8 cellular contexts compared by ENCODE assay signal in the genomic region with DNA sequence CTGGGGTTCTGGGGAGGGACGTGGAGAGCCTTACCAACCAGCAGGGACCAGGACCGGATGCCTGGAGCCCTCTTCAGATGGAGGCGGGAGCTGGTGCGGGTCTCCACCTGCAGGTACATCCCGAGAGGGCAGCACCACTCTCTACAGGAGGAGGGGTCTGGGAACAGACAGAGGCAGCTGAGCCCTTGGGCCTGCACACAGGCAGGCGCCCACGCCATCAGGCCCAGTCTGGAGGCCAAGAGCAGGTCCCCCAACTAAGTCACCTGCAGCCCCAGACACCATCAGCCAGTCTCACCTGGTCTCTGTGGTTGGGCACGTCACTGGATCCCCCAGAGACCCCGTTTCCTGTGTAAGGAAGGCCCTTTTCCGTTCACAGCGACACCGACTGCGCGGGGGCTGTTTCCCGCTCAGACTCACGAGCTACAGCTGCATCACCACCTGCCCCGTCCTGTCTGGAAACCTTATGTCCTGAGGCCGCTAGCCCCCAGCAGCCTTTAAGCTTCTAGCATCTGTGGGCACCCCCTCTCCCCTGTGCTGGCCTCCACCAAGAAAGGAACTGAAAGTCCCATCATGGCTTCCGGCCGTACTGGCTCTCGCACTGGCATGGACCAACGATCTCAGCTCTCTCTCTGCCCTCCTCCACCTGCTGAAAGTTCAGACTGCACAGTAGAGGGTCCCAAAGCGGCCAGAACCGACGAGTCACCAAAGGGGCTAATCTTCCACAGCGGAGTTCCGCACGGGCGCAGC. TPM values are rescaled to one million over a fixed set of nuclear protein-coding genes. Genes with fewer than 3 reads are reported as not detected.
DNase-seq lines count a peak whose midpoint lies in the region; ATAC-seq and TF ChIP-seq lines count a peak whose summit lies in the region.

No MANE protein-coding gene starts in this region.

- ATAC-seq in Right ventricle myocardium superior (ENCODE audit: poor library complexity) (peak; percentile 3), Right ventricle myocardium inferior (no peak), HG03354 (IDR thresholded peaks at IDR 0.05; ENCODE audit: poor library complexity, severe bottlenecking, unreplicated experiment) (peak; percentile 66)
- peak; percentile 80 for ATAC-seq in central memory CD8-positive, alpha-beta T cell (replicated peaks; ENCODE audit: extremely low read depth, poor library complexity, severe bottlenecking)
- ATAC-seq in naive thymus-derived CD4-positive, alpha-beta T cell: peak; percentile 56
- peak; percentile 79 for ATAC-seq in stimulated activated naive CD8-positive, alpha-beta T cell treated with anti-CD3 and anti-CD28 coated beads, Interleukin-15, amount 100 ng/mL, for 72 hours

- peak overlapping the region; percentile 86 for H3K27ac ChIP-seq in naive thymus-derived CD4-positive, alpha-beta T cell (ENCODE audit: low read depth, low read length)

- POLR2A ChIA-PET in naive thymus-derived CD4-positive, alpha-beta T cell (lab: Charles Lee): interaction anchor here (0.9 to 4.8 kb wide), 10 partner anchors 9 to 490 kb away, joined by 3 to 38 read pairs (median 7); a partner anchor contains a TSS

- no peak for TF ChIP-seq CTCF in WI38 (IDR thresholded peaks at IDR 0.05; ENCODE audit: low read depth, low read length)

- CTCF ChIA-PET in naive thymus-derived CD4-positive, alpha-beta T cell (lab: Charles Lee): interaction anchor here (0.6 to 1.6 kb wide), 2 partner anchors 27 to 149 kb away, joined by 3 to 4 read pairs; no protein-coding TSS in a partner anchor

- H3K4me1 ChIP-seq in naive thymus-derived CD4-positive, alpha-beta T cell (ENCODE audit: control insufficient read depth in 2 of 2, insufficient read depth in 2 of 2, low read length in 2 of 2): peaks cover 14 to 22% of the 10 kb centered on the region in 2 donors

- peak; percentile 57 for DNase-seq in Right ventricle myocardium superior
- DNase-seq in Right ventricle myocardium inferior (ENCODE audit: missing footprints): no peak
- DNase-seq in central memory CD8-positive, alpha-beta T cell (ENCODE audit: low spot score in 2 of 2): peak; percentile 66 to 82
- peak; percentile 37 to 81 (median 71) for DNase-seq in naive thymus-derived CD4-positive, alpha-beta T cell
- peak; percentile 49 to 87 for DNase-seq in stimulated activated naive CD8-positive, alpha-beta T cell treated with anti-CD3 and anti-CD28 coated beads, Interleukin-15, amount 100 ng/mL, for 72 hours
- DNase-seq in COLO829 (ENCODE audit: low spot score): no peak

- peaks cover 0 to 31% (median 0%) of the 10 kb centered on the region in 3 experiments for H3K36me3 ChIP-seq in naive thymus-derived CD4-positive, alpha-beta T cell (ENCODE audit: control insufficient read depth in 2 of 3, insufficient read depth in 3 of 3, low read length in 3 of 3)

- no peaks in the 10 kb centered on the region for H3K27me3 ChIP-seq in naive thymus-derived CD4-positive, alpha-beta T cell (ENCODE audit: control insufficient read depth in 2 of 2, insufficient read depth in 2 of 2, low read length in 2 of 2)

- peak overlapping the region; percentile 89 for H3K4me3 ChIP-seq in WI38 (ENCODE audit: low read depth, low read length)
- H3K4me3 ChIP-seq in naive thymus-derived CD4-positive, alpha-beta T cell (ENCODE audit: low read length): peak overlapping the region; percentile 92

- intact Hi-C loops in Right ventricle myocardium superior (cut with DNase I) (no loop called here), Right ventricle myocardium inferior (cut with DNase I) (no loop called here)
- intact Hi-C loops in naive thymus-derived CD4-positive, alpha-beta T cell (cut with micrococcal nuclease): loop anchor here in 1 of 2 donors (1.0 to 2.0 kb wide), 3 partner anchors 30 to 151 kb away; no protein-coding TSS in a partner anchor

- peaks cover 26% of the 10 kb centered on the region for H3K4me1 Mint-ChIP-seq in central memory CD8-positive, alpha-beta T cell
- H3K4me1 Mint-ChIP-seq in naive thymus-derived CD4-positive, alpha-beta T cell: peaks cover 22 to 49% (median 33%) of the 10 kb centered on the region in 7 donors
- peaks cover 49% of the 10 kb centered on the region for H3K4me1 Mint-ChIP-seq in stimulated activated naive CD8-positive, alpha-beta T cell treated with anti-CD3 and anti-CD28 coated beads, Interleukin-15, amount 100 ng/mL, for 72 hours

- no peaks in the 10 kb centered on the region for H3K27me3 Mint-ChIP-seq in central memory CD8-positive, alpha-beta T cell
- H3K27me3 Mint-ChIP-seq in naive thymus-derived CD4-positive, alpha-beta T cell: no peaks in the 10 kb centered on the region
- H3K27me3 Mint-ChIP-seq in stimulated activated naive CD8-positive, alpha-beta T cell treated with anti-CD3 and anti-CD28 coated beads, Interleukin-15, amount 100 ng/mL, for 72 hours: no peaks in the 10 kb centered on the region

- H3K4me3 Mint-ChIP-seq in central memory CD8-positive, alpha-beta T cell: peak overlapping the region; percentile 93
- peak overlapping the region; percentile 93 to 99 (median 98) for H3K4me3 Mint-ChIP-seq in naive thymus-derived CD4-positive, alpha-beta T cell
- peak overlapping the region; percentile 94 to 95 for H3K4me3 Mint-ChIP-seq in stimulated activated naive CD8-positive, alpha-beta T cell treated with anti-CD3 and anti-CD28 coated beads, Interleukin-15, amount 100 ng/mL, for 72 hours

- peaks cover 18% of the 10 kb centered on the region for H3K36me3 Mint-ChIP-seq in central memory CD8-positive, alpha-beta T cell (ENCODE audit: insufficient read depth)
- peaks cover 0 to 21% (median 0%) of the 10 kb centered on the region in 5 donors for H3K36me3 Mint-ChIP-seq in naive thymus-derived CD4-positive, alpha-beta T cell

- peak overlapping the region; percentile 95 for H3K27ac Mint-ChIP-seq in central memory CD8-positive, alpha-beta T cell (ENCODE audit: low read depth)
- peak overlapping the region; percentile 92 to 97 (median 97) for H3K27ac Mint-ChIP-seq in naive thymus-derived CD4-positive, alpha-beta T cell
- H3K27ac Mint-ChIP-seq in stimulated activated naive CD8-positive, alpha-beta T cell treated with anti-CD3 and anti-CD28 coated beads, Interleukin-15, amount 100 ng/mL, for 72 hours: peak overlapping the region; percentile 96 to 99

- H3K9me3 Mint-ChIP-seq in central memory CD8-positive, alpha-beta T cell: no peaks in the 10 kb centered on the region
- no peaks in the 10 kb centered on the region for H3K9me3 Mint-ChIP-seq in naive thymus-derived CD4-positive, alpha-beta T cell
- H3K9me3 Mint-ChIP-seq in stimulated activated naive CD8-positive, alpha-beta T cell treated with anti-CD3 and anti-CD28 coated beads, Interleukin-15, amount 100 ng/mL, for 72 hours: no peaks in the 10 kb centered on the region

- no peaks in the 10 kb centered on the region for H3K9me3 ChIP-seq in naive thymus-derived CD4-positive, alpha-beta T cell (ENCODE audit: control insufficient read depth in 2 of 3, low read length in 3 of 3)

RNA-seq across cellular contexts. Expression of a gene that starts 1.2 kb away (rescaled TPM):
- total RNA-seq in Right ventricle myocardium superior (26.6 TPM), Right ventricle myocardium inferior (29.4 TPM)
- total RNA-seq in naive thymus-derived CD4-positive, alpha-beta T cell: 100 to 1,000 TPM; 112 to 385 (median 199) TPM
- polyA plus RNA-seq in naive thymus-derived CD4-positive, alpha-beta T cell: 100 to 1,000 TPM; 168 to 178 TPM

RNA-seq across cellular contexts. Expression of a gene that starts 9.2 kb away (rescaled TPM):
- total RNA-seq in Right ventricle myocardium superior: 73.4 TPM
- total RNA-seq in Right ventricle myocardium inferior: 72.7 TPM
- total RNA-seq in naive thymus-derived CD4-positive, alpha-beta T cell: 100 to 1,000 TPM in 1 of 5 experiments, 10 to 100 TPM in 4; 59.8 to 188 (median 67.1) TPM
- 100 to 1,000 TPM; 102 to 103 TPM for polyA plus RNA-seq in naive thymus-derived CD4-positive, alpha-beta T cell

RNA-seq across cellular contexts. Expression of a gene that starts 30.9 kb away (rescaled TPM):
- total RNA-seq in Right ventricle myocardium superior (29.9 TPM), Right ventricle myocardium inferior (23.5 TPM)
- total RNA-seq in naive thymus-derived CD4-positive, alpha-beta T cell: 10 to 100 TPM; 21.9 to 34.6 (median 32.3) TPM
- 10 to 100 TPM; 29.7 to 42.1 TPM for polyA plus RNA-seq in naive thymus-derived CD4-positive, alpha-beta T cell

RNA-seq across cellular contexts. Expression of a gene that starts 31.2 kb away (rescaled TPM):
- total RNA-seq in Right ventricle myocardium superior (14.8 TPM), Right ventricle myocardium inferior (14.4 TPM)
- total RNA-seq in naive thymus-derived CD4-positive, alpha-beta T cell: 100 to 1,000 TPM in 2 of 5 experiments, 10 to 100 TPM in 3; 62.7 to 153 (median 66.9) TPM
- polyA plus RNA-seq in naive thymus-derived CD4-positive, alpha-beta T cell: 10 to 100 TPM; 12.5 to 18.1 TPM

Comparison
In these comparisons a context has a peak if more than half of its experiments do, and no peak if none do; other contexts are left out.
1. DNase-seq: peak in Right ventricle myocardium superior (single experiment), central memory CD8-positive, alpha-beta T cell (2 of 2), naive thymus-derived CD4-positive, alpha-beta T cell (9 of 9) and stimulated activated naive CD8-positive, alpha-beta T cell treated with anti-CD3 and anti-CD28 coated beads, Interleukin-15, amount 100 ng/mL, for 72 hours (2 of 2); none in Right ventricle myocardium inferior (single experiment) and COLO829 (single experiment).
2. Peak in every context shown above with its lines, with median percentiles within 50 percentile points of each other: H3K27ac Mint-ChIP-seq and H3K4me3 Mint-ChIP-seq.